In genomic region chr11:20353829-20354434, GRCh38 we compare ENCODE assay signal across 8 cellular contexts. TPM values are rescaled to one million over a fixed set of nuclear protein-coding genes. Genes with fewer than 3 reads are reported as not detected.
DNase-seq lines count a peak whose midpoint lies in the region; ATAC-seq and TF ChIP-seq lines count a peak whose summit lies in the region.

No MANE protein-coding gene starts in this region.

- POLR2A ChIA-PET in BJ (lab: Charles Lee): interaction anchor here (0.5 kb wide), 1 partner anchor 213 kb away, joined by 12 read pairs; no protein-coding TSS in a partner anchor

- no peaks in the 10 kb centered on the region for H3K9me3 ChIP-seq in parathyroid adenoma (ENCODE audit: control insufficient read depth, low read length)

- H3K4me2 ChIP-seq in parathyroid adenoma (ENCODE audit: low read length): no peak overlapping the region

- no peak overlapping the region for H2AFZ ChIP-seq in parathyroid adenoma

- no peaks in the 10 kb centered on the region for H3K4me1 ChIP-seq in parathyroid adenoma

- H3K9ac ChIP-seq in parathyroid adenoma: no peak overlapping the region

- no peaks in the 10 kb centered on the region for H3K79me2 ChIP-seq in parathyroid adenoma

- TF ChIP-seq CTCF in BJ (IDR thresholded peaks at IDR 0.05; ENCODE audit: insufficient read depth, low read depth, low read length): peak; percentile 91
- TF ChIP-seq CTCF in GM12875 (IDR thresholded peaks at IDR 0.05; ENCODE audit: borderline replicate concordance, insufficient read depth, low read depth, low read length): peak; percentile 70
- peak; percentile 91 for TF ChIP-seq CTCF in LNCAP (IDR thresholded peaks at IDR 0.05)
- peak; percentile 55 for TF ChIP-seq CTCF in parathyroid adenoma (IDR thresholded peaks at IDR 0.05)

- no peak for ATAC-seq in GM21526 (IDR thresholded peaks at IDR 0.05; ENCODE audit: low FRiP score, unreplicated experiment)

- no peak overlapping the region for H3K4me3 ChIP-seq in BJ (ENCODE audit: low read depth, low read length)
- H3K4me3 ChIP-seq in GM12875 (ENCODE audit: low read depth, low read length): no peak overlapping the region
- H3K4me3 ChIP-seq in parathyroid adenoma (ENCODE audit: low read depth, low read length): no peak overlapping the region

- CTCF ChIA-PET in BJ (lab: Yijun Ruan, JAX): interaction anchor here (0.6 to 6.9 kb wide), 36 partner anchors 9 to 804 kb away, joined by 3 to 99 read pairs (median 4); partner anchors contain the start of gene HTATIP2

- no peaks in the 10 kb centered on the region for H3K36me3 ChIP-seq in BJ (ENCODE audit: control insufficient read depth, insufficient read depth, low read length)
- H3K36me3 ChIP-seq in parathyroid adenoma (ENCODE audit: control insufficient read depth, insufficient read depth, low read length): no peaks in the 10 kb centered on the region

- H3K27ac ChIP-seq in parathyroid adenoma: no peak overlapping the region

- no peak for DNase-seq in BJ (ENCODE audit: low read depth)
- peak; percentile 42 for DNase-seq in SW480 (ENCODE audit: low spot score)
- peak; percentile 30 for DNase-seq in fibroblast of the conjunctiva (ENCODE audit: low read depth)
- DNase-seq in HPDE6-E6E7 (ENCODE audit: extremely low spot score): no peak

- H3K27me3 ChIP-seq in BJ (ENCODE audit: control insufficient read depth, insufficient read depth, low read length) (peaks cover 5% of the 10 kb centered on the region), parathyroid adenoma (ENCODE audit: control insufficient read depth, insufficient read depth, low read length) (no peaks in the 10 kb centered on the region)

RNA-seq across cellular contexts. Expression of gene HTATIP2, which starts 9.6 kb away (rescaled TPM):
- polyA plus RNA-seq in BJ (2011; rRNA removed): 20.2 and 34.6 TPM in 2 replicates
- polyA minus RNA-seq in BJ (2011; rRNA and poly(A)+ RNA removed): 8.4 and 10.8 TPM in 2 replicates

RNA-seq across cellular contexts. Expression of gene PRMT3, which starts 33.6 kb away (rescaled TPM):
- polyA plus RNA-seq in BJ (2011; rRNA removed): 5.6 and 11.4 TPM in 2 replicates
- polyA minus RNA-seq in BJ (2011; rRNA and poly(A)+ RNA removed): 4.8 and 6.2 TPM in 2 replicates

Comparison
In these comparisons a context has a peak if more than half of its experiments do, and no peak if none do; other contexts are left out.
1. DNase-seq: peak in SW480 (single experiment) and fibroblast of the conjunctiva (single experiment); none in BJ (single experiment) and HPDE6-E6E7 (single experiment).
2. Peak in every context shown above with its lines, with median percentiles within 50 percentile points of each other: CTCF ChIP-seq.